In genomic region chr3:44802006-44802405, GRCh38 we compare ENCODE assay signal across 17 cellular contexts.
"Had no signal": no experiment of that assay in that cellular context is flagged by ENCODE, and none has a peak within 500 bp of the region (broad histone marks: within the 10 kb centered on the region; RNA-seq: fewer than 3 reads in every experiment).

No MANE protein-coding gene starts in this region.

- FAIRE-seq: endometrium, kidney had no signal

- DNase-seq: activated gamma-delta T cell treated with Interleukin-2 at 50 U/mL for 16 hours; activated T-cell treated with anti-CD3 and anti-CD28 coated beads, Interleukin-2, amount 50 U/mL, for 1 hour; aorta; brain microvascular endothelial cell; caudate nucleus; effector CD4-positive, alpha-beta T cell; foreskin fibroblast; kidney; lower lobe of right lung; mesendoderm; natural killer cell; ovary; stimulated activated CD4-positive, alpha-beta T cell treated with anti-CD3 and anti-CD28 coated beads, Interleukin-2, amount 100 ng/mL, for 48 hours; stimulated activated CD8-positive, alpha-beta memory T cell treated with anti-CD3 and anti-CD28 coated beads, Interleukin-4, amount 100 ng/mL, for 48 hours; stimulated activated naive B cell treated with anti-CD40 and anti-IgM and Interleukin-4, amounts not matched to agents 10 μg/mL and 1 μg/mL and 100 μg/mL, for 72 hours; trophoblast cell had no signal
